In genomic region chr2:177731384-177731783, GRCh38 we compare ENCODE assay signal across 1 cellular context.
TF ChIP-seq lines count a peak whose summit lies in the region.

No MANE protein-coding gene starts in this region.

TF ChIP-seq in H1, 55 proteins besides CTCF, POLR2A, EP300 and RAD21 (continued from another document):
- TF ChIP-seq TAF7 (optimal IDR thresholded peaks at IDR 0.05; ENCODE audit: borderline replicate concordance, low read depth, low read length) (no peak), TCF12 (IDR thresholded peaks at IDR 0.05; ENCODE audit: low read depth, low read length) (peak; percentile 83), FOSL1 (IDR thresholded peaks at IDR 0.05; ENCODE audit: insufficient read depth, low read depth, low read length) (no peak), TBP (IDR thresholded peaks at IDR 0.05; ENCODE audit: low read depth, low read length) (no peak), POLR2AphosphoS5 (IDR thresholded peaks at IDR 0.05; ENCODE audit: low read depth, low read length) (peak; percentile 78), BCL11A (IDR thresholded peaks at IDR 0.05; ENCODE audit: low read depth in 2 of 2, low read length in 2 of 2) (no peak), MAFK (IDR thresholded peaks at IDR 0.05; ENCODE audit: low read depth, low read length) (no peak), KDM1A (IDR thresholded peaks at IDR 0.05; ENCODE audit: borderline replicate concordance, low read length) (no peak), KDM5A (IDR thresholded peaks at IDR 0.05; ENCODE audit: low read length) (no peak), CHD1 (IDR thresholded peaks at IDR 0.05; ENCODE audit: low read depth, low read length) (no peak), EGR1 (IDR thresholded peaks at IDR 0.05; ENCODE audit: borderline replicate concordance, low read depth, low read length) (peak; percentile 83; the same call in 1 of the 2 replicates), ATF2 (IDR thresholded peaks at IDR 0.05; ENCODE audit: low read length) (peak; percentile 46; the same call in 1 of the 2 replicates), SP4 (IDR thresholded peaks at IDR 0.05; ENCODE audit: low read length) (no peak), YY1 (IDR thresholded peaks at IDR 0.05; ENCODE audit: low read depth, low read length) (no peak), HDAC2 (IDR thresholded peaks at IDR 0.05; ENCODE audit: borderline replicate concordance in 1 of 2, low read depth in 2 of 2, low read length in 2 of 2) (peak in 1 of 2 experiments; percentile 92; a peak in 2 of 4 replicates), SIRT6 (IDR thresholded peaks at IDR 0.05; ENCODE audit: low read length) (no peak), CBX8 (IDR thresholded peaks at IDR 0.05; ENCODE audit: borderline replicate concordance, low read depth, low read length) (no peak), RFX5 (IDR thresholded peaks at IDR 0.05; ENCODE audit: borderline replicate concordance, low read depth, low read length) (no peak), HDAC6 (IDR thresholded peaks at IDR 0.05; ENCODE audit: low read depth, low read length) (no peak), SP2 (IDR thresholded peaks at IDR 0.05; ENCODE audit: low read length) (no peak), BACH1 (IDR thresholded peaks at IDR 0.05; ENCODE audit: low read length) (no peak), ZNF274 (IDR thresholded peaks at IDR 0.05; ENCODE audit: borderline replicate concordance, extremely low read depth, low read length) (peak; percentile 20; the same call in 1 of the 2 replicates), CHD7 (IDR thresholded peaks at IDR 0.05; ENCODE audit: insufficient replicate concordance, low read length) (peak; percentile 55), SP1 (IDR thresholded peaks at IDR 0.05; ENCODE audit: low read depth, low read length) (peak; percentile 83), POU5F1 (IDR thresholded peaks at IDR 0.05; ENCODE audit: low read depth, low read length) (no peak; the same call in 1 of the 2 replicates), GABPA (IDR thresholded peaks at IDR 0.05; ENCODE audit: borderline replicate concordance, insufficient read depth, low read length) (no peak), RXRA (IDR thresholded peaks at IDR 0.05; ENCODE audit: insufficient read depth, low read depth, low read length) (no peak), RBBP5 (IDR thresholded peaks at IDR 0.05; ENCODE audit: borderline replicate concordance, low read depth, low read length) (no peak), MAX (IDR thresholded peaks at IDR 0.05) (no peak), EZH2 (IDR thresholded peaks at IDR 0.05; ENCODE audit: low read depth, low read length, severe bottlenecking) (no peak), ATF3 (IDR thresholded peaks at IDR 0.05; ENCODE audit: insufficient read depth, low read depth, low read length) (no peak), BRCA1 (IDR thresholded peaks at IDR 0.05; ENCODE audit: low read depth, low read length) (no peak), CEBPB (IDR thresholded peaks at IDR 0.05; ENCODE audit: low read depth, low read length) (no peak), SIX5 (IDR thresholded peaks at IDR 0.05; ENCODE audit: low read depth, low read length) (no peak), KDM4A (IDR thresholded peaks at IDR 0.05; ENCODE audit: low read depth, low read length, severe bottlenecking) (no peak), NRF1 (IDR thresholded peaks at IDR 0.05; ENCODE audit: low read depth, low read length) (no peak), E2F6 (IDR thresholded peaks at IDR 0.05) (no peak), TAF1 (IDR thresholded peaks at IDR 0.05; ENCODE audit: low read depth, low read length) (no peak), CHD2 (IDR thresholded peaks at IDR 0.05; ENCODE audit: low read length) (0 out of 2 replicates have a peak, but pooled peaks have one; percentile 49), RNF2 (IDR thresholded peaks at IDR 0.05; ENCODE audit: borderline replicate concordance, low read depth, low read length, missing control alignments, poor library complexity, severe bottlenecking) (no peak), CBX5 (IDR thresholded peaks at IDR 0.05; ENCODE audit: low read depth, low read length) (no peak), JUN (IDR thresholded peaks at IDR 0.05; ENCODE audit: low read depth, low read length) (0 out of 2 replicates have a peak, but pooled peaks have one; percentile 3), SIN3A (conservative IDR thresholded peaks at IDR 0.05 in 1 of 2, IDR thresholded peaks at IDR 0.05 in 1 of 2; ENCODE audit: low read depth in 1 of 2, low read length in 2 of 2) (no peak), SAP30 (IDR thresholded peaks at IDR 0.05; ENCODE audit: insufficient read depth, insufficient replicate concordance, low read length) (no peak), ASH2L (IDR thresholded peaks at IDR 0.05; ENCODE audit: low read length) (no peak), SUZ12 (IDR thresholded peaks at IDR 0.05; ENCODE audit: low read length) (no peak)
- TF ChIP-seq, protein P1, sequence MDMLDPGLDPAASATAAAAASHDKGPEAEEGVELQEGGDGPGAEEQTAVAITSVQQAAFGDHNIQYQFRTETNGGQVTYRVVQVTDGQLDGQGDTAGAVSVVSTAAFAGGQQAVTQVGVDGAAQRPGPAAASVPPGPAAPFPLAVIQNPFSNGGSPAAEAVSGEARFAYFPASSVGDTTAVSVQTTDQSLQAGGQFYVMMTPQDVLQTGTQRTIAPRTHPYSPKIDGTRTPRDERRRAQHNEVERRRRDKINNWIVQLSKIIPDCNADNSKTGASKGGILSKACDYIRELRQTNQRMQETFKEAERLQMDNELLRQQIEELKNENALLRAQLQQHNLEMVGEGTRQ (IDR thresholded peaks at IDR 0.05; ENCODE audit: low read length): no peak
